In genomic region chr6:32945106-32945761, GRCh38 we compare ENCODE assay signal across 10 cellular contexts. TPM values are rescaled to one million over a fixed set of nuclear protein-coding genes. Genes with fewer than 3 reads are reported as not detected.
A peak's percentile ranks its signal among the peaks of the same experiment; 100 is the strongest.
DNase-seq lines count a peak whose midpoint lies in the region; ATAC-seq and TF ChIP-seq lines count a peak whose summit lies in the region.
"Had no signal": no experiment of that assay in that cellular context is flagged by ENCODE, and none has a peak within 500 bp of the region (broad histone marks: within the 10 kb centered on the region; RNA-seq: fewer than 3 reads in every experiment).

No MANE protein-coding gene starts in this region.

- 0 out of 2 replicates have a peak, but pooled peaks cover 3% of the 10 kb centered on the region for H3F3A ChIP-seq in Loucy (ENCODE audit: low read depth)
- no peaks in the 10 kb centered on the region for H3F3A ChIP-seq in PC-9 (ENCODE audit: insufficient read depth, low read depth)

- H3K9me3 ChIP-seq in Loucy (ENCODE audit: insufficient read depth, low read depth, low read length) (no peaks in the 10 kb centered on the region), PC-9 (ENCODE audit: insufficient read depth, low read depth) (no peaks in the 10 kb centered on the region)

- H3K9ac ChIP-seq in Loucy (ENCODE audit: low read depth, low read length, poor library complexity, severe bottlenecking), result peak overlapping the region; percentile 48

- peaks cover 74% of the 10 kb centered on the region for H3K4me1 Mint-ChIP-seq in nephron progenitor cell

- no peaks in the 10 kb centered on the region for H3K36me3 Mint-ChIP-seq in nephron progenitor cell (ENCODE audit: low read depth)

- H3K4me2 ChIP-seq in Loucy (ENCODE audit: low read depth, low read length, poor library complexity, severe bottlenecking), result peak overlapping the region; percentile 63
- H3K4me2 ChIP-seq in PC-9, result no peak overlapping the region

- no peaks in the 10 kb centered on the region for H4K20me1 ChIP-seq in Loucy (ENCODE audit: insufficient read depth, low read length, poor library complexity, severe bottlenecking)
- H4K20me1 ChIP-seq in PC-9 (ENCODE audit: insufficient read depth), result no peaks in the 10 kb centered on the region

- H3K27me3 ChIP-seq in Loucy (ENCODE audit: insufficient read depth, low read length, poor library complexity, severe bottlenecking), result no peaks in the 10 kb centered on the region
- peaks cover 14% of the 10 kb centered on the region; the same call in 1 of the 2 replicates for H3K27me3 ChIP-seq in PC-9 (ENCODE audit: insufficient read depth, low read depth)

- H2AFZ ChIP-seq in Loucy (ENCODE audit: low read length) (no peak overlapping the region), PC-9 (no peak overlapping the region)

- no peaks in the 10 kb centered on the region for H3K9me2 ChIP-seq in Loucy (replicated peaks; ENCODE audit: low read depth, low read length)
- H3K9me2 ChIP-seq in PC-9 (ENCODE audit: insufficient read depth), result no peaks in the 10 kb centered on the region

- H3K4me1 ChIP-seq in Loucy (ENCODE audit: insufficient read depth, low read length, poor library complexity, severe bottlenecking) (peaks cover 53% of the 10 kb centered on the region), PC-9 (replicated peaks; ENCODE audit: insufficient read depth) (no peaks in the 10 kb centered on the region)

- POLR2A ChIA-PET in PC-9 (lab: Charles Lee; ENCODE audit: unreplicated experiment), result no interaction called here

- H3K27me3 Mint-ChIP-seq in nephron progenitor cell (ENCODE audit: low read depth, poor library complexity), result peaks cover 7% of the 10 kb centered on the region

- DNase-seq in Daoy (ENCODE audit: low read depth), result peak; percentile 62
- peak; percentile 24 for DNase-seq in activated naive CD4-positive, alpha-beta T cell treated with anti-CD3 and anti-CD28 coated beads, Interleukin-2, amount 50 U/mL, for 16 hours
- DNase-seq in nephron progenitor cell, result no peak
- no peak for DNase-seq in hypothalamus (lab: John Stamatoyannopoulos, UW)
- no peak for DNase-seq in NCI-H128 (lab: John Stamatoyannopoulos, UW; ENCODE audit: unreplicated experiment)
- DNase-seq in PC-9, result no peak
- DNase-seq: activated effector memory CD4-positive, alpha-beta T cell treated with Interleukin-2 at 50 U/mL for 16 hours; RPMI8226 had no signal

- peak overlapping the region; percentile 60 for H3K27ac Mint-ChIP-seq in nephron progenitor cell

- H3K79me2 ChIP-seq in Loucy (ENCODE audit: insufficient read depth, low read length) (no peaks in the 10 kb centered on the region; the same call in 1 of the 2 replicates), PC-9 (ENCODE audit: low read depth) (no peaks in the 10 kb centered on the region)

- H3K27ac ChIP-seq in PC-9, result no peak overlapping the region

- H3K36me3 ChIP-seq in Loucy (ENCODE audit: insufficient read depth, low read length) (no peaks in the 10 kb centered on the region), PC-9 (ENCODE audit: low read depth) (no peaks in the 10 kb centered on the region)

- TF ChIP-seq CTCF in Loucy (conservative IDR thresholded peaks at IDR 0.05; ENCODE audit: low read length), result no peak
- TF ChIP-seq CTCF in nephron progenitor cell (IDR thresholded peaks at IDR 0.05), result no peak
- TF ChIP-seq CTCF in PC-9 (conservative IDR thresholded peaks at IDR 0.05), result no peak

- no TSS peak for BruUV-seq in PC-9 (replicated peaks; lab: Mats Ljungman, UMichigan)

- H3K4me3 Mint-ChIP-seq in nephron progenitor cell, result no peak overlapping the region

- intact Hi-C loops in PC-9 (cut with micrococcal nuclease; ENCODE audit: unreplicated experiment), result no loop called here

- H3K4me3 ChIP-seq in Loucy (ENCODE audit: low read length, poor library complexity, severe bottlenecking) (peak overlapping the region; percentile 55), PC-9 (no peak overlapping the region)

- ATAC-seq in GM21737 (IDR thresholded peaks at IDR 0.05; ENCODE audit: unreplicated experiment), result no peak

- peaks cover 6% of the 10 kb centered on the region for H3K9me3 Mint-ChIP-seq in nephron progenitor cell

- CTCF ChIA-PET in PC-9 (lab: Charles Lee), result interaction anchor here (0.6 kb wide), 1 partner anchor 107 kb away, joined by 10 read pairs; no protein-coding TSS in a partner anchor

RNA-seq across cellular contexts. Expression of gene HLA-DMB, which starts 4.4 kb away (rescaled TPM):
- total RNA-seq in Daoy (2014; rRNA removed; shearing (Covaris generic)), result 0.23 and 3.2 TPM in 2 replicates
- 0.73 and 1.1 TPM in 2 replicates for total RNA-seq in PC-9 (2021)

RNA-seq across cellular contexts. Expression of gene HLA-DMA, which starts 7.7 kb away (rescaled TPM):
- total RNA-seq in Daoy (2014; rRNA removed; shearing (Covaris generic)), result 0.11 and 1.8 TPM in 2 replicates
- 18.3 and 22.1 TPM in 2 replicates for total RNA-seq in PC-9 (2021)

RNA-seq across cellular contexts. Expression of gene BRD2, which starts 23.2 kb away (rescaled TPM):
- 108 and 128 TPM in 2 replicates for total RNA-seq in Daoy (2014; rRNA removed; shearing (Covaris generic))
- total RNA-seq in PC-9 (2021), result 130 and 157 TPM in 2 replicates

Comparison
In these comparisons a context has a peak if more than half of its experiments do, and no peak if none do; other contexts are left out.
1. DNase-seq: peak in Daoy (single experiment) and activated naive CD4-positive, alpha-beta T cell treated with anti-CD3 and anti-CD28 coated beads, Interleukin-2, amount 50 U/mL, for 16 hours (single experiment); none in nephron progenitor cell (single experiment), hypothalamus (0 of 51), NCI-H128 (single experiment) and PC-9 (0 of 2).